ENCODE assay signal across 25 cellular contexts in the genomic region with DNA sequence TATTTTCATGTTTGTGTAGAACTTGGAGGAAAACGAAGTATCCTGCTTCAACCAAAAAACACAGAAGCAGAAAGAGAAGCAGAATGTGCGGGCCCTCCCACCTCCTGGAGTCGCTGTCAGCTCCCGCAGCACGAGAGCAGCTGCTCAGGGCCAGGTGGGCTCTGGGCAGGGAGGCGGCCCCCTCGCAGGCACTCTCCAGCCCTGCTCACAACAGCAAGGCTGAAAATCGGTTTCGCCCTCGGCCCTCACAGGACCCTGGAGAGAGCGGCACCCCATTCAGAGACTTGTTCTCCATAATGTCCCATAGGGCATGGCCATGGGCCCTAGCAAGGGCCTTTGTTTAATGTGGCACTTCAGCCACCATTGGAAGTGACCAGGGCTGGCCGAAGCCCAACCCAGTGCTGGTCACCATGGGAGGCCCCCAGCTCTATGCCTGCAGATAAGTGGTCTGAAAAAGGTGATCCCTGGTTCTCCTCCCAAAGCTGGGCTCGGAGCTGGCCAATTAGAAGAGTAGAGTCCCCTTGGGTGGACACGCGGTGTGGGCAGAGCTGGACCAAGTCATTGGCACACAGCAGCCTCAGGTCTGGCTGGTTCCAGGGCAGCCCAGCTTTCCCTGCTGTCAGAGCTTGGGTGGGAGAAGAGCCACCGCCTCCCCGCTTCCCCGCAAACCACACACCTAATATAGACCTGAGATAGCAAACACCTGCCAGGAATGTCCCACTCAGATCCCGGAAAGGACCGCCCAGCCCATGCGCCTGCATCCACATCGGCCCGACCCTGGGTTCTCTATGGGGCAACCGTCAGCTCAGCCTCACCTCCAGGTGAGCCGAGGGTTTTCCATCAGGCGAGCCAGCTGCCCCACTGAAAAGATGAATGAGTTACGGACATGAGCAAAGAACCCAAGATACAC.
"Had no signal": no experiment of that assay in that cellular context is flagged by ENCODE, and none has a peak within 500 bp of the region (broad histone marks: within the 10 kb centered on the region; RNA-seq: fewer than 3 reads in every experiment).

No MANE protein-coding gene starts in this region.

- H3K4me3 ChIP-seq: adrenal gland, breast epithelium had no signal

- H3K36me3 ChIP-seq: adrenal gland, breast epithelium had no signal

- H3K27ac ChIP-seq: adrenal gland, breast epithelium, RWPE1 had no signal

- ATAC-seq: activated CD8-positive, alpha-beta T cell treated with anti-CD3 and anti-CD28 coated beads, Interleukin-2, amount 10 ng/mL, durations not matched to agents 7 days and 5 days; Panc1; WTC11 had no signal

- H3K27me3 ChIP-seq: adrenal gland had no signal

- H3K4me1 ChIP-seq: adrenal gland, breast epithelium had no signal

- H3K9me3 ChIP-seq: adrenal gland, breast epithelium had no signal

- DNase-seq: activated CD4-positive, alpha-beta T cell treated with anti-CD3 and anti-CD28 coated beads for 48 hours; activated CD4-positive, alpha-beta T cell treated with anti-CD3 and anti-CD28 coated beads, Interleukin-2, amount 50 U/mL, for 4 hours; activated CD4-positive, CD25-positive, alpha-beta regulatory T cell treated with anti-CD3 and anti-CD28 coated beads, Interleukin-2, amount 50 U/mL, for 72 hours; activated CD8-positive, alpha-beta memory T cell treated with anti-CD3 and anti-CD28 coated beads, Interleukin-2, amount 50 U/mL, for 48 hours; activated CD8-positive, alpha-beta T cell treated with anti-CD3 and anti-CD28 coated beads, Interleukin-2, amount 10 ng/mL, durations not matched to agents 7 days and 5 days; activated naive CD4-positive, alpha-beta T cell treated with anti-CD3 and anti-CD28 coated beads, Interleukin-2, amount 50 U/mL, for 16 hours; activated naive CD8-positive, alpha-beta T cell treated with anti-CD3 and anti-CD28 coated beads, Interleukin-2, amount 10 ng/mL, durations not matched to agents 7 days and 5 days; activated T-cell treated with anti-CD3 and anti-CD28 coated beads, Interleukin-2, amount 50 U/mL, for 1 hour; adrenal gland; caudate nucleus; Kasumi-1; KBM-7; NCI-H1694; NCI-H2029; NCI-H2107; NCI-H2171 treated with DMSO at 0.1 percent for 48 hours; NCI-H226; NCI-H526; NK-92 treated with Interleukin-12 subunit alpha and Interleukin-12 subunit beta, amount 100 ng/mL, for 24 hours; OCI-M1; SHP77 treated with DMSO at 0.1 percent for 48 hours had no signal
